16 cellular contexts compared by ENCODE assay signal in the genomic region with DNA sequence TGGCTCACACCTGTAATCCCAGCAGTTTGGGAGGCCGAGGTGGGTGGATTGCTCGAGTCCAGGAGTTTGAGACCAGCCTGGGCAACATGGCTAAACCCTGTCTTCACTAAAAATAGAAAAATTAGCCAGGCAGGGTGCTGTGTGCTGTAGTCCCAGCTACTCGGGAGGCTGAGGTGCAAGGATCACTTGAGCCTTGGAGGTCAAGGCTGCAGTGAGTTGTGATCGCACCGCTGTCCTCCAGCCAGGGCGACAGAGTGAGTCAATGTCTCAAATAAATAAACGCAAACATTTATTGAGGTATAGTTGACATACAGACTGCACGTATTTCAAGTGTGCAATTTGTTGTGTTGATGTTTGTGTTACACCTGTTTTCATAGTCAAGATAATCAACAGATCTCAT. TPM values are rescaled to one million over a fixed set of nuclear protein-coding genes. Genes with fewer than 3 reads are reported as not detected.
DNase-seq lines count a peak whose midpoint lies in the region; ATAC-seq and TF ChIP-seq lines count a peak whose summit lies in the region.
"Had no signal": no experiment of that assay in that cellular context is flagged by ENCODE, and none has a peak within 500 bp of the region (broad histone marks: within the 10 kb centered on the region; RNA-seq: fewer than 3 reads in every experiment).

No MANE protein-coding gene starts in this region.

- no peak for DNase-seq in CD4-positive, alpha-beta T cell
- DNase-seq in CD8-positive, alpha-beta T cell: no peak
- DNase-seq in endodermal cell: no peak
- no peak for DNase-seq in Right ventricle myocardium inferior (ENCODE audit: missing footprints)
- no peak for DNase-seq in left lobe of liver (ENCODE audit: low spot score)
- DNase-seq: Caco-2; CD4-positive, CD25-positive, alpha-beta regulatory T cell; DMS153; DND-41; GM23248; H7; HCEC 1CT had no signal

- no peak for ATAC-seq in CD4-positive, alpha-beta T cell (ENCODE audit: poor library complexity)
- ATAC-seq in CD8-positive, alpha-beta T cell: no peak
- ATAC-seq in GM21381 (IDR thresholded peaks at IDR 0.05; ENCODE audit: unreplicated experiment) (no peak), Right ventricle myocardium inferior (no peak), left lobe of liver (no peak)

- no peak for TF ChIP-seq CTCF in CD4-positive, alpha-beta T cell (IDR thresholded peaks at IDR 0.05)
- TF ChIP-seq CTCF in CD8-positive, alpha-beta T cell (IDR thresholded peaks at IDR 0.05): no peak
- no peak for TF ChIP-seq CTCF in endodermal cell (conservative IDR thresholded peaks at IDR 0.05)

- CTCF ChIA-PET in CD4-positive, alpha-beta T cell (lab: Charles Lee): interaction anchor here (0.6 kb wide), 1 partner anchor 398 kb away, joined by 3 read pairs; no protein-coding TSS in a partner anchor
- CTCF ChIA-PET in CD8-positive, alpha-beta T cell (lab: Charles Lee): no interaction called here

- H3K4me1 Mint-ChIP-seq in CD4-positive, alpha-beta T cell (ENCODE audit: low read depth): peaks cover 86% of the 10 kb centered on the region
- peaks cover 76% of the 10 kb centered on the region for H3K4me1 Mint-ChIP-seq in CD8-positive, alpha-beta T cell (ENCODE audit: low read depth)
- peaks cover 22% of the 10 kb centered on the region for H3K4me1 Mint-ChIP-seq in endodermal cell

- H3K9ac ChIP-seq in endodermal cell (ENCODE audit: extremely low read depth, low read length, poor library complexity, severe bottlenecking): no peak overlapping the region
- H3K9ac ChIP-seq: BLaER1, GM23248 had no signal

- intact Hi-C loops in CD4-positive, alpha-beta T cell (cut with DNase I, micrococcal nuclease): loop anchor here in 1 of 2 experiments (2.0 kb wide), 1 partner anchor 13 kb away; no protein-coding TSS in a partner anchor
- intact Hi-C loops in CD8-positive, alpha-beta T cell (cut with DNase I, micrococcal nuclease): no loop called here
- intact Hi-C loops in Right ventricle myocardium inferior (cut with DNase I): no loop called here

- H3K9me3 Mint-ChIP-seq in CD4-positive, alpha-beta T cell: peaks cover 3% of the 10 kb centered on the region
- peaks cover 2% of the 10 kb centered on the region for H3K9me3 Mint-ChIP-seq in CD8-positive, alpha-beta T cell
- peaks cover 2% of the 10 kb centered on the region for H3K9me3 Mint-ChIP-seq in endodermal cell

- no peak overlapping the region for H3K4me3 ChIP-seq in CD8-positive, alpha-beta T cell (ENCODE audit: low read depth, low read length)
- H3K4me3 ChIP-seq in endodermal cell (ENCODE audit: low read length): no peak overlapping the region
- H3K4me3 ChIP-seq: BLaER1, GM23248 had no signal

- no peaks in the 10 kb centered on the region for H3K9me3 ChIP-seq in CD4-positive, alpha-beta T cell (ENCODE audit: control insufficient read depth, low read length)
- no peaks in the 10 kb centered on the region for H3K9me3 ChIP-seq in CD8-positive, alpha-beta T cell (ENCODE audit: low read length)
- no peaks in the 10 kb centered on the region for H3K9me3 ChIP-seq in endodermal cell (ENCODE audit: control insufficient read depth, low read length)
- H3K9me3 ChIP-seq: Caco-2 had no signal

- peaks cover 18% of the 10 kb centered on the region for H3K36me3 Mint-ChIP-seq in CD4-positive, alpha-beta T cell (ENCODE audit: low read depth)
- peaks cover 10% of the 10 kb centered on the region for H3K36me3 Mint-ChIP-seq in CD8-positive, alpha-beta T cell
- H3K36me3 Mint-ChIP-seq in endodermal cell (ENCODE audit: low read depth): peaks cover 8% of the 10 kb centered on the region

- POLR2A ChIA-PET in CD4-positive, alpha-beta T cell (lab: Charles Lee): interaction anchor here (1.6 to 2.1 kb wide), 3 partner anchors 18 to 26 kb away, joined by 3 to 11 read pairs (median 9); no protein-coding TSS in a partner anchor
- POLR2A ChIA-PET in CD8-positive, alpha-beta T cell (lab: Charles Lee): interaction anchor here (1.8 kb wide), 1 partner anchor 18 kb away, joined by 7 read pairs; no protein-coding TSS in a partner anchor

- peak overlapping the region; percentile 37 for H3K27ac Mint-ChIP-seq in CD4-positive, alpha-beta T cell
- H3K27ac Mint-ChIP-seq in CD8-positive, alpha-beta T cell: peak overlapping the region; percentile 37
- H3K27ac Mint-ChIP-seq in endodermal cell: peak overlapping the region; percentile 16
- H3K27ac Mint-ChIP-seq: B cell; CD4-positive, CD25-positive, alpha-beta regulatory T cell had no signal

- H3K4me1 ChIP-seq in CD8-positive, alpha-beta T cell (ENCODE audit: insufficient read depth, low read length): peaks cover 61% of the 10 kb centered on the region
- H3K4me1 ChIP-seq in endodermal cell (ENCODE audit: control insufficient read depth, insufficient read depth, low read length): no peaks in the 10 kb centered on the region
- H3K4me1 ChIP-seq: Caco-2 had no signal

- no peaks in the 10 kb centered on the region for H3K27me3 Mint-ChIP-seq in CD4-positive, alpha-beta T cell
- no peaks in the 10 kb centered on the region for H3K27me3 Mint-ChIP-seq in CD8-positive, alpha-beta T cell (ENCODE audit: low read depth)
- no peaks in the 10 kb centered on the region for H3K27me3 Mint-ChIP-seq in endodermal cell (ENCODE audit: insufficient read depth)
- H3K27me3 Mint-ChIP-seq: B cell; CD4-positive, CD25-positive, alpha-beta regulatory T cell had no signal

- H3K27ac ChIP-seq in CD4-positive, alpha-beta T cell (ENCODE audit: low read depth, low read length): no peak overlapping the region
- no peak overlapping the region for H3K27ac ChIP-seq in CD8-positive, alpha-beta T cell (ENCODE audit: low read depth, low read length)
- no peak overlapping the region for H3K27ac ChIP-seq in endodermal cell (ENCODE audit: low read depth, low read length)
- H3K27ac ChIP-seq: BLaER1, C4-2B, GM23248 had no signal

- no peak overlapping the region for H3K4me3 Mint-ChIP-seq in CD4-positive, alpha-beta T cell
- no peak overlapping the region for H3K4me3 Mint-ChIP-seq in CD8-positive, alpha-beta T cell
- no peak overlapping the region for H3K4me3 Mint-ChIP-seq in endodermal cell
- H3K4me3 Mint-ChIP-seq: B cell; CD4-positive, CD25-positive, alpha-beta regulatory T cell had no signal

- WGBS in endodermal cell (ENCODE audit: insufficient coverage in 1 of 2, insufficient read length in 1 of 2), 2 experiments: 84 to 90% methylated on average over 4 to 8 of the region's 8 CpGs

- no peaks in the 10 kb centered on the region for H3K27me3 ChIP-seq in CD4-positive, alpha-beta T cell (ENCODE audit: control insufficient read depth, insufficient read depth, low read length)
- no peaks in the 10 kb centered on the region for H3K27me3 ChIP-seq in CD8-positive, alpha-beta T cell (ENCODE audit: insufficient read depth, low read length)
- H3K27me3 ChIP-seq in endodermal cell (ENCODE audit: control insufficient read depth, insufficient read depth, low read length, poor library complexity, severe bottlenecking): no peaks in the 10 kb centered on the region
- H3K27me3 ChIP-seq: BLaER1 had no signal

- H3K36me3 ChIP-seq in CD8-positive, alpha-beta T cell (ENCODE audit: insufficient read depth, low read length): no peaks in the 10 kb centered on the region
- no peaks in the 10 kb centered on the region for H3K36me3 ChIP-seq in endodermal cell (ENCODE audit: control insufficient read depth, insufficient read depth, low read length)
- H3K36me3 ChIP-seq: BLaER1 had no signal

RNA-seq across cellular contexts. Expression of a gene that starts 19.7 kb away (rescaled TPM):
- total RNA-seq in CD4-positive, alpha-beta T cell: 10 to 100 TPM; 79.6 to 85.5 TPM
- total RNA-seq in CD8-positive, alpha-beta T cell: 10 to 100 TPM; 94.2 to 98.3 TPM
- total RNA-seq in endodermal cell (10 to 100 TPM; 23.0 to 32.0 TPM), Right ventricle myocardium inferior (18.6 TPM), left lobe of liver (6.9 TPM)
- polyA plus RNA-seq in endodermal cell (2013, experiment 1 of 2): 23.9 TPM
- polyA plus RNA-seq in endodermal cell (2013, experiment 2 of 2): 24.6 TPM
